Comparison of ENCODE assay signal across 1 cellular context in genomic region chr12:57622293-57623245, GRCh38.
TF ChIP-seq lines count a peak whose summit lies in the region.

No MANE protein-coding gene starts in this region.

TF ChIP-seq in GM23338, 12 proteins besides CTCF, POLR2A, EP300 and RAD21 (continued from another document):
- TF ChIP-seq, protein P1, sequence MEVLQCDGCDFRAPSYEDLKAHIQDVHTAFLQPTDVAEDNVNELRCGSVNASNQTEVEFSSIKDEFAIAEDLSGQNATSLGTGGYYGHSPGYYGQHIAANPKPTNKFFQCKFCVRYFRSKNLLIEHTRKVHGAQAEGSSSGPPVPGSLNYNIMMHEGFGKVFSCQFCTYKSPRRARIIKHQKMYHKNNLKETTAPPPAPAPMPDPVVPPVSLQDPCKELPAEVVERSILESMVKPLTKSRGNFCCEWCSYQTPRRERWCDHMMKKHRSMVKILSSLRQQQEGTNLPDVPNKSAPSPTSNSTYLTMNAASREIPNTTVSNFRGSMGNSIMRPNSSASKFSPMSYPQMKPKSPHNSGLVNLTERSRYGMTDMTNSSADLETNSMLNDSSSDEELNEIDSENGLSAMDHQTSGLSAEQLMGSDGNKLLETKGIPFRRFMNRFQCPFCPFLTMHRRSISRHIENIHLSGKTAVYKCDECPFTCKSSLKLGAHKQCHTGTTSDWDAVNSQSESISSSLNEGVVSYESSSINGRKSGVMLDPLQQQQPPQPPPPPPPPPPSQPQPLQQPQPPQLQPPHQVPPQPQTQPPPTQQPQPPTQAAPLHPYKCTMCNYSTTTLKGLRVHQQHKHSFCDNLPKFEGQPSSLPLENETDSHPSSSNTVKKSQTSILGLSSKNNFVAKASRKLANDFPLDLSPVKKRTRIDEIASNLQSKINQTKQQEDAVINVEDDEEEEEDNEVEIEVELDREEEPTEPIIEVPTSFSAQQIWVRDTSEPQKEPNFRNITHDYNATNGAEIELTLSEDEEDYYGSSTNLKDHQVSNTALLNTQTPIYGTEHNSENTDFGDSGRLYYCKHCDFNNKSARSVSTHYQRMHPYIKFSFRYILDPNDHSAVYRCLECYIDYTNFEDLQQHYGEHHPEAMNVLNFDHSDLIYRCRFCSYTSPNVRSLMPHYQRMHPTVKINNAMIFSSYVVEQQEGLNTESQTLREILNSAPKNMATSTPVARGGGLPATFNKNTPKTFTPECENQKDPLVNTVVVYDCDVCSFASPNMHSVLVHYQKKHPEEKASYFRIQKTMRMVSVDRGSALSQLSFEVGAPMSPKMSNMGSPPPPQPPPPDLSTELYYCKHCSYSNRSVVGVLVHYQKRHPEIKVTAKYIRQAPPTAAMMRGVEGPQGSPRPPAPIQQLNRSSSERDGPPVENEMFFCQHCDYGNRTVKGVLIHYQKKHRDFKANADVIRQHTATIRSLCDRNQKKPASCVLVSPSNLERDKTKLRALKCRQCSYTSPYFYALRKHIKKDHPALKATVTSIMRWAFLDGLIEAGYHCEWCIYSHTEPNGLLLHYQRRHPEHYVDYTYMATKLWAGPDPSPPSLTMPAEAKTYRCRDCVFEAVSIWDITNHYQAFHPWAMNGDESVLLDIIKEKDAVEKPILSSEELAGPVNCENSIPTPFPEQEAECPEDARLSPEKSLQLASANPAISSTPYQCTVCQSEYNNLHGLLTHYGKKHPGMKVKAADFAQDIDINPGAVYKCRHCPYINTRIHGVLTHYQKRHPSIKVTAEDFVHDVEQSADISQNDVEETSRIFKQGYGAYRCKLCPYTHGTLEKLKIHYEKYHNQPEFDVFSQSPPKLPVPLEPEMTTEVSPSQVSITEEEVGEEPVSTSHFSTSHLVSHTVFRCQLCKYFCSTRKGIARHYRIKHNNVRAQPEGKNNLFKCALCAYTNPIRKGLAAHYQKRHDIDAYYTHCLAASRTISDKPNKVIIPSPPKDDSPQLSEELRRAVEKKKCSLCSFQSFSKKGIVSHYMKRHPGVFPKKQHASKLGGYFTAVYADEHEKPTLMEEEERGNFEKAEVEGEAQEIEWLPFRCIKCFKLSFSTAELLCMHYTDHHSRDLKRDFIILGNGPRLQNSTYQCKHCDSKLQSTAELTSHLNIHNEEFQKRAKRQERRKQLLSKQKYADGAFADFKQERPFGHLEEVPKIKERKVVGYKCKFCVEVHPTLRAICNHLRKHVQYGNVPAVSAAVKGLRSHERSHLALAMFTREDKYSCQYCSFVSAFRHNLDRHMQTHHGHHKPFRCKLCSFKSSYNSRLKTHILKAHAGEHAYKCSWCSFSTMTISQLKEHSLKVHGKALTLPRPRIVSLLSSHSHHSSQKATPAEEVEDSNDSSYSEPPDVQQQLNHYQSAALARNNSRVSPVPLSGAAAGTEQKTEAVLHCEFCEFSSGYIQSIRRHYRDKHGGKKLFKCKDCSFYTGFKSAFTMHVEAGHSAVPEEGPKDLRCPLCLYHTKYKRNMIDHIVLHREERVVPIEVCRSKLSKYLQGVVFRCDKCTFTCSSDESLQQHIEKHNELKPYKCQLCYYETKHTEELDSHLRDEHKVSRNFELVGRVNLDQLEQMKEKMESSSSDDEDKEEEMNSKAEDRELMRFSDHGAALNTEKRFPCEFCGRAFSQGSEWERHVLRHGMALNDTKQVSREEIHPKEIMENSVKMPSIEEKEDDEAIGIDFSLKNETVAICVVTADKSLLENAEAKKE (CRISPR knock-in tag; IDR thresholded peaks at IDR 0.05): no peak
